Comparison of ENCODE assay signal across 25 cellular contexts in the genomic region with DNA sequence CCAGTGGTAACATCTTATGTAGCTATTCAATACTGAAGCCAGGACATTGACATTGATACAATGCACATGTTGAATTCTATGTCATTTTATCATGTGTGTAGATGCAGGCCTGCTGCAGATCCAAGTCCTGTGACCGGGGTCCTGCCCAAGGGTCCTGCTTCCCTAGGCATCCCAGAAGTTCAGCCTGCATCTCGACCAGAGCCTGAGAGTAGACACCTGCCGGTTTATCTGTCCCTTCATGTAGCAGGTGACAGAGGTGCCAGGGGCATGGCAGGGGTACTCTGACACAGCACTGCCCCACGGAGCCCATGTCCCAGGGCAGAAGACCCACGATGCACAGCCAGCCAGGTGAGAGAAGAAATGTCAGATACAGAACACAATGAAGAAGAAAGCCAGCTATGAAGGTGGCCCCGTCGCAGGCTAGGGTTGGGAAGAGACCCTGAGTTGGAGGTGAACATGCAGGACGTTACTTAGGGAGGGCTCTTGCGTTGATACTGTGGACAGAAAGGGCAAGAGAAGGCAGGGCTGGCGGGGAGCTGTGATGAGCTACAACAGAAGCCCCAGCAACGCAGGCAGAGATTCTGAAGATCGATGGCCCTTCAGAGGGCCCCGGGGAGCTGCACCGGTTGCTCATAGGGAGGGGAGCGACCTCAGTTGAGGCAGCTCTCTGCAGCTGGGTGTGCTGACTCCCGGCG.
"Had no signal": no experiment of that assay in that cellular context is flagged by ENCODE, and none has a peak within 500 bp of the region (broad histone marks: within the 10 kb centered on the region; RNA-seq: fewer than 3 reads in every experiment).

No MANE protein-coding gene starts in this region.

- H3K9me3 ChIP-seq: Peyer's patch had no signal

- H3K36me3 ChIP-seq: Peyer's patch, WERI-Rb-1 had no signal

- H3K27ac ChIP-seq: Peyer's patch, WERI-Rb-1 had no signal

- H3K4me3 ChIP-seq: Peyer's patch had no signal

- H3K27me3 ChIP-seq: Peyer's patch had no signal

- ATAC-seq: activated CD8-positive, alpha-beta T cell treated with anti-CD3 and anti-CD28 coated beads, Interleukin-2, amount 10 ng/mL, durations not matched to agents 7 days and 5 days; activated naive CD8-positive, alpha-beta T cell treated with anti-CD3 and anti-CD28 coated beads, Interleukin-2, amount 50 U/mL, for 24 hours; PC-3 had no signal

- DNase-seq: activated CD4-positive, alpha-beta T cell treated with anti-CD3 and anti-CD28 coated beads, Interleukin-2, amount 10 ng/mL, durations not matched to agents 24 days and 14 days; activated CD4-positive, alpha-beta T cell treated with anti-CD3 and anti-CD28 coated beads, Interleukin-2, amount 50 U/mL, for 4 hours; activated CD4-positive, CD25-positive, alpha-beta regulatory T cell; activated CD8-positive, alpha-beta T cell treated with anti-CD3 and anti-CD28 coated beads, Interleukin-2, amount 10 ng/mL, durations not matched to agents 7 days and 5 days; activated naive CD4-positive, alpha-beta T cell treated with anti-CD3 and anti-CD28 coated beads, Interleukin-2, amount 10 ng/mL, durations not matched to agents 7 days and 5 days; activated naive CD8-positive, alpha-beta T cell treated with anti-CD3 and anti-CD28 coated beads, Interleukin-2, amount 50 U/mL, for 24 hours; activated T-cell treated with anti-CD3 and anti-CD28 coated beads, Interleukin-2, amount 50 U/mL, for 24 hours; anterior cingulate cortex; central memory CD4-positive, alpha-beta T cell; Karpas-422; KBM-7; NCI-H1105; NCI-H1417 treated with DMSO at 0.1 percent for 48 hours; NCI-H187 treated with DMSO at 0.1 percent for 48 hours; NCI-H2171 treated with DMSO at 0.1 percent for 48 hours; NCI-H2227 treated with DMSO at 0.1 percent for 48 hours; NCI-H524 treated with DMSO at 0.1 percent for 48 hours; NK-92 treated with Interleukin-12 subunit alpha and Interleukin-12 subunit beta, amount 100 ng/mL, for 24 hours; PC-3; RPMI8226; SW 1271; T-helper 1 cell; T1000; WERI-Rb-1 had no signal
